Comparison of ENCODE assay signal across 1 cellular context in the genomic region with DNA sequence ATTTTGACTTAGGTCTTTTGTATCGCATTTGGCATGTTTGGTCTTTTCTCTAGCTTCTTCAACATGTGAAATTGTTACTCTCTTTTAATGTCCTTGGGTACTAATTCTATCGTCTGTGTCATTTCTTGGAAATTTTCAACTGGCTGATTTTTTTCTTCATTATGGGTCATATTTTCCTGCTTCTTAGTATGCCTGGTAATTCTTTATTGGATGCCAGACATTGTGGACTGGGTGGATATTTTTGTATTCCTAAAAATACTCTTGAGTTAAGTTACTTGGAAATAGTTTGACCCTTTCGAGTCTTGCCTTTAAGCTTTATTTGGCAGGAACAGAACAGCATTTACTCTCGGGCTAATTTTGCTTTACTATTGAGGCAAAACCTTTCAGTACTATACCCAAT.
TF ChIP-seq lines count a peak whose summit lies in the region.

No MANE protein-coding gene starts in this region.

TF ChIP-seq in HCT116, 20 proteins besides CTCF, POLR2A, EP300 and RAD21 (continued from another document):
- TF ChIP-seq, protein P1, sequence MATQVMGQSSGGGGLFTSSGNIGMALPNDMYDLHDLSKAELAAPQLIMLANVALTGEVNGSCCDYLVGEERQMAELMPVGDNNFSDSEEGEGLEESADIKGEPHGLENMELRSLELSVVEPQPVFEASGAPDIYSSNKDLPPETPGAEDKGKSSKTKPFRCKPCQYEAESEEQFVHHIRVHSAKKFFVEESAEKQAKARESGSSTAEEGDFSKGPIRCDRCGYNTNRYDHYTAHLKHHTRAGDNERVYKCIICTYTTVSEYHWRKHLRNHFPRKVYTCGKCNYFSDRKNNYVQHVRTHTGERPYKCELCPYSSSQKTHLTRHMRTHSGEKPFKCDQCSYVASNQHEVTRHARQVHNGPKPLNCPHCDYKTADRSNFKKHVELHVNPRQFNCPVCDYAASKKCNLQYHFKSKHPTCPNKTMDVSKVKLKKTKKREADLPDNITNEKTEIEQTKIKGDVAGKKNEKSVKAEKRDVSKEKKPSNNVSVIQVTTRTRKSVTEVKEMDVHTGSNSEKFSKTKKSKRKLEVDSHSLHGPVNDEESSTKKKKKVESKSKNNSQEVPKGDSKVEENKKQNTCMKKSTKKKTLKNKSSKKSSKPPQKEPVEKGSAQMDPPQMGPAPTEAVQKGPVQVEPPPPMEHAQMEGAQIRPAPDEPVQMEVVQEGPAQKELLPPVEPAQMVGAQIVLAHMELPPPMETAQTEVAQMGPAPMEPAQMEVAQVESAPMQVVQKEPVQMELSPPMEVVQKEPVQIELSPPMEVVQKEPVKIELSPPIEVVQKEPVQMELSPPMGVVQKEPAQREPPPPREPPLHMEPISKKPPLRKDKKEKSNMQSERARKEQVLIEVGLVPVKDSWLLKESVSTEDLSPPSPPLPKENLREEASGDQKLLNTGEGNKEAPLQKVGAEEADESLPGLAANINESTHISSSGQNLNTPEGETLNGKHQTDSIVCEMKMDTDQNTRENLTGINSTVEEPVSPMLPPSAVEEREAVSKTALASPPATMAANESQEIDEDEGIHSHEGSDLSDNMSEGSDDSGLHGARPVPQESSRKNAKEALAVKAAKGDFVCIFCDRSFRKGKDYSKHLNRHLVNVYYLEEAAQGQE (IDR thresholded peaks at IDR 0.05; ENCODE audit: low read depth), result no peak
- TF ChIP-seq SP1 (IDR thresholded peaks at IDR 0.05; ENCODE audit: low read depth) (no peak), EZH2phosphoT487 (IDR thresholded peaks at IDR 0.05; ENCODE audit: borderline replicate concordance) (no peak), JUND (IDR thresholded peaks at IDR 0.05) (no peak), TCF7L2 (IDR thresholded peaks at IDR 0.05; ENCODE audit: borderline replicate concordance, extremely low read depth, insufficient read depth, insufficient read length) (no peak), ZNF274 (IDR thresholded peaks at IDR 0.05; ENCODE audit: low read depth, low read length) (no peak), POLR2AphosphoS5 (IDR thresholded peaks at IDR 0.05; ENCODE audit: low read depth, low read length) (no peak), YY1 (IDR thresholded peaks at IDR 0.05; ENCODE audit: extremely low read depth, insufficient replicate concordance, low read depth, low read length) (no peak), ELF1 (IDR thresholded peaks at IDR 0.05; ENCODE audit: borderline replicate concordance, low read depth) (no peak)
